In the genomic region with DNA sequence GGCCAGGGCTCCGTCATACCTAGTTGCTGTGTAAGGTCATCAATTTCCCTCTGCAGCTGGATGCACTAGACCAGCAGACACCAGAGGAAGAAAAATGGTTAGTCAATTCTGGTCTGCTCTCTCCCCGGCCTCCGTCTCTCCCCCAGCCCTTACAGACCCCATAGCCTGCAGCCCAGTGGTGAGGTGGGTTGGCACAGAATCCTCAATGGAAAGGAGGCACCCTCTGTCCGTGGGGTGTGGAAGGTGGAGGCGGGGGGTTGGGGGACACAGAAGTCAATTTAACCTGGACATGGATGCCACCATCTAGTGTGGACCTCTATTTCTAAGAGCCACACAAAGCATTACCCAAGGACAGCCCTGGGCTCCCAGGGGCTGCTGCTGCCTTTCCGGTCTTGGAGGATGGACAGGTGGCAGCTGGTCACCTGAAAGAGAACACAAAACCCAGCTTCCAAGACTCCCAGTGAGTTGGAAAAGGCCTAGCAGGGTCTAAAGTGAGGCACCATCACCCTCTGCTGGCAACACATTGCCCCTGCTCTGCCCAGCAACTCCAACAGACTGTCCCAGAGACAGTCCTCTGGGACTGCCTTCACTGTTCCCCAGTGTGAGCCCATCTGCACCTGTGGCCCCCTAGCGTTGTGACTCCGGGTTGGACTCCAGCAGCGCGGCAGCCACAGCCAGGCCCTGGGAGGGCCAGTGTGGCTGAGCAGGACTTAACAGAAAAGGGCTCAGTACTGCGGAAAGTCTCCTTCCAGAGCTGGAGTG, we compare ENCODE assay signal across 9 cellular contexts. TPM values are rescaled to one million over a fixed set of nuclear protein-coding genes. Genes with fewer than 3 reads are reported as not detected.
DNase-seq lines count a peak whose midpoint lies in the region; ATAC-seq and TF ChIP-seq lines count a peak whose summit lies in the region.
"Had no signal": no experiment of that assay in that cellular context is flagged by ENCODE, and none has a peak within 500 bp of the region (broad histone marks: within the 10 kb centered on the region; RNA-seq: fewer than 3 reads in every experiment).

No MANE protein-coding gene starts in this region.

- ATAC-seq in upper lobe of right lung: peak; percentile 47

- no peak for TF ChIP-seq CTCF in MCF 10A (IDR thresholded peaks at IDR 0.05; ENCODE audit: unreplicated experiment)
- TF ChIP-seq CTCF in breast epithelium (IDR thresholded peaks at IDR 0.05): no peak
- TF ChIP-seq CTCF in epithelial cell of proximal tubule (conservative IDR thresholded peaks at IDR 0.05; ENCODE audit: low read depth, low read length): peak; percentile 50
- no peak for TF ChIP-seq CTCF in upper lobe of right lung (IDR thresholded peaks at IDR 0.05)

- no peaks in the 10 kb centered on the region for H3K4me1 ChIP-seq in breast epithelium
- H3K4me1 ChIP-seq in NT2/D1 (ENCODE audit: insufficient read depth, insufficient read length): peaks cover 8% of the 10 kb centered on the region
- H3K4me1 ChIP-seq in upper lobe of right lung: no peaks in the 10 kb centered on the region
- H3K4me1 ChIP-seq: thyroid gland had no signal

- no peaks in the 10 kb centered on the region for H3K36me3 Mint-ChIP-seq in MCF 10A (ENCODE audit: insufficient read depth, unreplicated experiment)

- no peak overlapping the region for H3K9ac ChIP-seq in NT2/D1 (ENCODE audit: insufficient read length, low read depth)

- TF ChIP-seq POLR2A in breast epithelium (IDR thresholded peaks at IDR 0.05): no peak

- H3K27me3 ChIP-seq in breast epithelium (peaks cover 0 to 64% of the 10 kb centered on the region in 2 donors), NT2/D1 (ENCODE audit: insufficient read depth, insufficient read length) (no peaks in the 10 kb centered on the region), upper lobe of right lung (no peaks in the 10 kb centered on the region)
- H3K27me3 ChIP-seq: thyroid gland had no signal

- no TSS peak for BruUV-seq in MCF 10A (replicated peaks; lab: Mats Ljungman, UMichigan)

- H3K27ac Mint-ChIP-seq in MCF 10A (ENCODE audit: low read depth, unreplicated experiment): no peak overlapping the region

- CTCF ChIA-PET in MCF 10A (lab: Yijun Ruan, JAX): interaction anchor here (1.2 kb wide), 1 partner anchor 11 kb away, joined by 4 read pairs; no protein-coding TSS in a partner anchor

- DNase-seq in MCF 10A (ENCODE audit: unreplicated experiment) (peak; percentile 60), breast epithelium (ENCODE audit: low spot score in 2 of 2) (no peak), NT2/D1 (ENCODE audit: low read depth, low spot score) (peak; percentile 20), epithelial cell of proximal tubule (ENCODE audit: low read depth) (no peak), upper lobe of right lung (no peak), DMS79 (lab: John Stamatoyannopoulos, UW) (no peak), GDM1 (lab: John Stamatoyannopoulos, UW) (no peak), mucosa of gallbladder (ENCODE audit: low spot score) (no peak)

- no peaks in the 10 kb centered on the region for H3K9me3 ChIP-seq in breast epithelium
- no peaks in the 10 kb centered on the region for H3K9me3 ChIP-seq in NT2/D1 (ENCODE audit: insufficient read depth, low read length)
- H3K9me3 ChIP-seq in upper lobe of right lung: no peaks in the 10 kb centered on the region
- H3K9me3 ChIP-seq: thyroid gland had no signal

- H3K4me3 Mint-ChIP-seq in MCF 10A (ENCODE audit: unreplicated experiment): no peak overlapping the region

- H3K36me3 ChIP-seq in breast epithelium (no peaks in the 10 kb centered on the region), NT2/D1 (ENCODE audit: insufficient read depth, insufficient read length, low read length) (no peaks in the 10 kb centered on the region), upper lobe of right lung (no peaks in the 10 kb centered on the region)
- H3K36me3 ChIP-seq: thyroid gland had no signal

- intact Hi-C loops in MCF 10A (cut with micrococcal nuclease) (no loop called here), breast epithelium (cut with DNase I; ENCODE audit: low total_unique reads) (no loop called here), upper lobe of right lung (cut with DNase I) (no loop called here)

- H3K27ac ChIP-seq in breast epithelium (no peak overlapping the region), upper lobe of right lung (no peak overlapping the region)
- H3K27ac ChIP-seq: thyroid gland had no signal

- H3K4me1 Mint-ChIP-seq in MCF 10A (ENCODE audit: insufficient read depth, unreplicated experiment): no peaks in the 10 kb centered on the region

- POLR2A ChIA-PET in MCF 10A (lab: Yijun Ruan, JAX): no interaction called here

- H3K9me3 Mint-ChIP-seq in MCF 10A (ENCODE audit: unreplicated experiment): no peaks in the 10 kb centered on the region

- H3K4me3 ChIP-seq in breast epithelium (no peak overlapping the region), NT2/D1 (ENCODE audit: insufficient read length, low read depth) (no peak overlapping the region), epithelial cell of proximal tubule (ENCODE audit: low read depth, low read length) (no peak overlapping the region), upper lobe of right lung (no peak overlapping the region)
- H3K4me3 ChIP-seq: thyroid gland had no signal

- peaks cover 43% of the 10 kb centered on the region for H3K27me3 Mint-ChIP-seq in MCF 10A (ENCODE audit: insufficient read depth, unreplicated experiment)

RNA-seq across cellular contexts. Expression of a gene that starts 40.1 kb away (rescaled TPM):
- not detected in 2 replicates for total RNA-seq in MCF 10A (2022)
- 1 to 10 TPM; 5.4 to 9.2 (median 5.8) TPM for total RNA-seq in breast epithelium
- total RNA-seq in epithelial cell of proximal tubule: 1.0 and 1.1 TPM in 2 replicates
- 17.3 TPM for total RNA-seq in upper lobe of right lung
- 13.6 TPM for total RNA-seq in mucosa of gallbladder

Comparison
In these comparisons a context has a peak if more than half of its experiments do, and no peak if none do; other contexts are left out.
1. DNase-seq: peak in MCF 10A (single experiment) and NT2/D1 (single experiment); none in breast epithelium (0 of 2), epithelial cell of proximal tubule (single experiment), upper lobe of right lung (single experiment), DMS79 (single experiment), GDM1 (single experiment) and mucosa of gallbladder (single experiment).